ENCODE assay signal across 7 cellular contexts in the genomic region with DNA sequence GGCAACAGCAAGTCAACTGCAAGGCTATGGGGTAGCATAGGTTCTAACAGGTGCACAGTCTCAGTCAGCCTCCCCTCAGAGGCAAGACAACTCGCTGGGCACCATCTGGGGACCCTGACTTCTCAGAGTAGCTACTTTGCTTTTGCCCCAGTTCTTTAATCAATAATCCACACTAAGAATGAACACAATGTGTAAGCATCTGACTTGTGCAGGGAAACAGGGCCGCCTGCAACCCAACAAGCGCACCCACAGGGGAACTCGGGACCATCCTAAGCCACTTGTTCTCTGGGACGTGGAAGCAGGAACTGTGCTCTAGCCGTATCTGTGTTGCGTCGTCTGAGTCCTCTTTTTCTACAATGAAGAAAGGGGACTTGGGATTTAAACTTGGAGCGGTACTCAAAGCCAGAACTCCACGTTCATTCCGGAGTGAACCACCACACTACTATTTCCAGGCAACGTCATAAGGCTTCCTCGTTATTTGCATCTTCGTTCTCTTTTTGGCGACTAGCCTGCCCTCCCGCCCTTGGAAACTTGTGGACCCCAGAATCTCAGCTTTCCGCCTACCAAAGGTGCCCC. TPM values are rescaled to one million over a fixed set of nuclear protein-coding genes. Genes with fewer than 3 reads are reported as not detected.
DNase-seq lines count a peak whose midpoint lies in the region; ATAC-seq and TF ChIP-seq lines count a peak whose summit lies in the region.

No MANE protein-coding gene starts in this region.

- no peaks in the 10 kb centered on the region for H3K79me2 ChIP-seq in KMS-11 (ENCODE audit: insufficient read depth, low read depth)

- H3K4me1 ChIP-seq in KMS-11 (ENCODE audit: low read depth, poor library complexity, severe bottlenecking), result no peaks in the 10 kb centered on the region
- H3K4me1 ChIP-seq in lower lobe of right lung, result peaks cover 22% of the 10 kb centered on the region

- H3K4me3 ChIP-seq in KMS-11 (IDR thresholded peaks at IDR 0.05; ENCODE audit: insufficient read depth, low read depth, low read length) (no peak overlapping the region), lower lobe of right lung (peak overlapping the region; percentile 87)

- H3K36me3 ChIP-seq in KMS-11 (ENCODE audit: insufficient read depth) (no peaks in the 10 kb centered on the region), lower lobe of right lung (no peaks in the 10 kb centered on the region)

- H4K20me1 ChIP-seq in KMS-11 (ENCODE audit: insufficient read depth), result no peaks in the 10 kb centered on the region

- H3K9me3 ChIP-seq in lower lobe of right lung, result no peaks in the 10 kb centered on the region

- intact Hi-C loops in lower lobe of right lung (cut with DNase I), result no loop called here

- H3K27me3 ChIP-seq in KMS-11 (ENCODE audit: insufficient read depth, low read depth), result peaks cover 2% of the 10 kb centered on the region; the same call in 1 of the 2 replicates
- no peaks in the 10 kb centered on the region for H3K27me3 ChIP-seq in lower lobe of right lung (ENCODE audit: low read depth)

- H2AFZ ChIP-seq in KMS-11 (ENCODE audit: low read depth), result no peak overlapping the region; the same call in 1 of the 2 replicates

- DNase-seq in caudate nucleus (lab: John Stamatoyannopoulos, UW) (peak in 13 of 61 donors; percentile 28 to 75 (median 60)), lower lobe of right lung (no peak), substantia nigra (lab: John Stamatoyannopoulos, UW) (peak in 12 of 49 donors; percentile 3 to 76 (median 50)), NCI-H2107 (lab: John Stamatoyannopoulos, UW) (no peak), MV-4-11 (lab: John Stamatoyannopoulos, UW) (no peak)

- TF ChIP-seq CTCF in KMS-11 (conservative IDR thresholded peaks at IDR 0.05; ENCODE audit: low read depth, low read length) (no peak), lower lobe of right lung (IDR thresholded peaks at IDR 0.05) (no peak)

- no peak overlapping the region for H3K9ac ChIP-seq in KMS-11

- ATAC-seq in lower lobe of right lung, result peak in 1 of 2 donors; percentile 1
- ATAC-seq in GM19324 (IDR thresholded peaks at IDR 0.05; ENCODE audit: low FRiP score, unreplicated experiment), result no peak

- peak overlapping the region; percentile 82 for H3K4me2 ChIP-seq in KMS-11

- H3K27ac ChIP-seq in KMS-11, result no peak overlapping the region
- peak overlapping the region; percentile 94 for H3K27ac ChIP-seq in caudate nucleus (ENCODE audit: low read depth, low read length)
- H3K27ac ChIP-seq in lower lobe of right lung, result peak overlapping the region; percentile 87
- H3K27ac ChIP-seq in substantia nigra (ENCODE audit: low read depth, low read length, poor library complexity, severe bottlenecking), result peak overlapping the region; percentile 94

RNA-seq across cellular contexts. Expression of a gene that starts 1.8 kb away (rescaled TPM):
- 22.7 TPM for total RNA-seq in lower lobe of right lung

RNA-seq across cellular contexts. Expression of a gene that starts 3.7 kb away (rescaled TPM):
- not detected for total RNA-seq in lower lobe of right lung

RNA-seq across cellular contexts. Expression of a gene that starts 45.5 kb away (rescaled TPM):
- total RNA-seq in lower lobe of right lung, result 28.9 TPM
